ENCODE assay signal across 8 cellular contexts in the genomic region with DNA sequence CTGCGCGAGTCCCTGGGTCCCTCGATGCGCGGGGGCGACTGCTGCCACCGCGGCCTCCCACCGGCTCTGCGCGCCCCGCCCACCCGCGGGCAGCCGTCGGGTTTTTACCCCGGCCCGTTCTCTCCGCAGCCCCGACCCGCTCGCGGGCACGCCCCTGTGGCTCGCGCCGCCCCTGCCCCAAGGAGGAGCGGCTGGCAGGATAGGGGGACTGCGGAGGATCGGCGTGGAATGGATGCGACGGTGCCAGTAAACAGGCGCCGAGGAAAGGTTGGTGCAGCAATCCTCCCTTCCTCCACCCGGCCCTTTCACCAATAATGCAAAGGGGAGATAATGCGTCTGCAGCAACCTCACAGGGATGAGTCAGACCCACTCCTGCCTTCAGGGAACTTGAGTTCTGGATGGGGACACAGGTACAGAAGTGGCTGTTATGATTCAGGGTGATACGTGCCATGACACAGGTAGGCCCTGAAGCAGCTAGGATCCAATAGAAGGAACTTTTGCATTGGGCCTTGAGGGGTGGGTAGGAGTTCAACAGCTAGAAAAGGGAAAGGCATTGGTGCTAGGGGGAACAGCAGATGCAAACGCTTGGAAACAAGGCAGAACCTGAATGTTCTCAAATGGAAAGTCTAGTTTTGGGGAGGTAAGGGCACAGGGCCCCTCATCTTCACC. TPM values are rescaled to one million over a fixed set of nuclear protein-coding genes. Genes with fewer than 3 reads are reported as not detected.
A peak's percentile ranks its signal among the peaks of the same experiment; 100 is the strongest.
DNase-seq lines count a peak whose midpoint lies in the region; ATAC-seq and TF ChIP-seq lines count a peak whose summit lies in the region.

No MANE protein-coding gene starts in this region.

- peaks cover 2% of the 10 kb centered on the region for H3K79me1 ChIP-seq in neuronal stem cell (ENCODE audit: low read depth, low read length)

- H3K4me1 ChIP-seq in colonic mucosa = peaks cover 5% of the 10 kb centered on the region
- peaks cover 0 to 7% of the 10 kb centered on the region in 2 donors for H3K4me1 ChIP-seq in neuronal stem cell (ENCODE audit: control insufficient read depth in 2 of 2, insufficient read depth in 1 of 2, low read depth in 1 of 2, low read length in 2 of 2)

- WGBS in neuronal stem cell (ENCODE audit: extremely low coverage in 2 of 2, insufficient read length in 2 of 2, insufficient replicate concordance in 1 of 2), 2 donors = no CpG with 5 or more reads among the region's 39 CpGs

- H4K91ac ChIP-seq in neuronal stem cell (ENCODE audit: low read depth, low read length, poor library complexity) = no peak overlapping the region

- H3K18ac ChIP-seq in neuronal stem cell (ENCODE audit: low read length) = peak overlapping the region; percentile 17

- no peak overlapping the region for H2BK15ac ChIP-seq in neuronal stem cell (ENCODE audit: low read length)

- H2AFZ ChIP-seq in neuronal stem cell (ENCODE audit: low read length) = peak overlapping the region; percentile 61

- TF ChIP-seq CTCF in colonic mucosa (IDR thresholded peaks at IDR 0.05) (no peak), GM10266 (IDR thresholded peaks at IDR 0.05; ENCODE audit: control insufficient read depth, insufficient read depth, low read depth, missing control alignments) (no peak)

- peak overlapping the region; percentile 45 for H2AK5ac ChIP-seq in neuronal stem cell (ENCODE audit: low read depth, low read length)

- H2BK5ac ChIP-seq in neuronal stem cell (ENCODE audit: low read length) = no peak overlapping the region

- no peak overlapping the region for H2BK120ac ChIP-seq in neuronal stem cell (ENCODE audit: low read depth, low read length)

- no peak overlapping the region for H3K23ac ChIP-seq in neuronal stem cell (ENCODE audit: low read depth, low read length, poor library complexity)

- no peak for DNase-seq in colonic mucosa
- DNase-seq in neuronal stem cell (ENCODE audit: low spot score) = no peak
- DNase-seq in anterior cingulate cortex (lab: John Stamatoyannopoulos, UW) = no peak
- no peak for DNase-seq in GM10266 (ENCODE audit: extremely low spot score)
- no peak for DNase-seq in stimulated activated naive CD4-positive, alpha-beta T cell treated with Interleukin-2 at 50 U/mL for 16 hours (lab: John Stamatoyannopoulos, UW)

- no peak overlapping the region for H3K14ac ChIP-seq in neuronal stem cell (ENCODE audit: low read length)

- peaks cover 14% of the 10 kb centered on the region for H3K27me3 ChIP-seq in colonic mucosa
- peaks cover 20 to 67% (median 48%) of the 10 kb centered on the region in 3 experiments for H3K27me3 ChIP-seq in neuronal stem cell (ENCODE audit: control insufficient read depth in 3 of 3, insufficient read depth in 3 of 3, low read depth in 1 of 3, low read length in 3 of 3)

- H3K4ac ChIP-seq in neuronal stem cell (ENCODE audit: low read length) = no peak overlapping the region

- H3K9ac ChIP-seq in colonic mucosa (ENCODE audit: low read depth in 2 of 2, low read length in 2 of 2) = peak overlapping the region; percentile 4 to 41
- H3K9ac ChIP-seq in neuronal stem cell (ENCODE audit: low read depth, low read length, poor library complexity) = peak overlapping the region; percentile 21

- H3K27ac ChIP-seq in colonic mucosa (no peak overlapping the region), neuronal stem cell (replicated peaks; ENCODE audit: low read length) (no peak overlapping the region)

- H3K36me3 ChIP-seq in colonic mucosa (no peaks in the 10 kb centered on the region), neuronal stem cell (replicated peaks in 1 of 2; ENCODE audit: control insufficient read depth in 2 of 2, insufficient read depth in 2 of 2, low read length in 2 of 2) (no peaks in the 10 kb centered on the region)

- intact Hi-C loops in colonic mucosa (cut with DNase I) = no loop called here

- peak overlapping the region; percentile 83 for H3K4me2 ChIP-seq in neuronal stem cell (ENCODE audit: insufficient read depth, low read length, poor library complexity, severe bottlenecking)

- no peak overlapping the region for H4K8ac ChIP-seq in neuronal stem cell (ENCODE audit: low read depth, low read length)

- H3K9me3 ChIP-seq in colonic mucosa = no peaks in the 10 kb centered on the region
- H3K9me3 ChIP-seq in neuronal stem cell (replicated peaks in 1 of 2; ENCODE audit: control insufficient read depth in 2 of 2, insufficient read depth in 1 of 2, low read depth in 1 of 2, low read length in 2 of 2) = peaks cover under 1 to 10% of the 10 kb centered on the region in 2 donors

- no peak overlapping the region for H2BK12ac ChIP-seq in neuronal stem cell (ENCODE audit: low read length)

- H3K4me3 ChIP-seq in colonic mucosa = peak overlapping the region; percentile 60
- peak overlapping the region in 1 of 2 donors; percentile 44 for H3K4me3 ChIP-seq in neuronal stem cell (ENCODE audit: low read length in 2 of 2)

- peak; percentile 23 for ATAC-seq in GM18502 (IDR thresholded peaks at IDR 0.05; ENCODE audit: poor library complexity, unreplicated experiment)
- ATAC-seq in HG03159 (IDR thresholded peaks at IDR 0.05; ENCODE audit: unreplicated experiment) = peak; percentile 16
- no peak for ATAC-seq in HG02970 (IDR thresholded peaks at IDR 0.05; ENCODE audit: low FRiP score, unreplicated experiment)

RNA-seq across cellular contexts. Expression of a gene that starts 0.6 kb away (rescaled TPM):
- total RNA-seq in colonic mucosa = 10 to 100 TPM; 37.0 to 54.3 TPM
- polyA plus RNA-seq in neuronal stem cell (2013, experiment 1 of 2) = 0.11 TPM
- polyA plus RNA-seq in neuronal stem cell (2013, experiment 2 of 2) = 0.07 TPM
